In the genomic region with DNA sequence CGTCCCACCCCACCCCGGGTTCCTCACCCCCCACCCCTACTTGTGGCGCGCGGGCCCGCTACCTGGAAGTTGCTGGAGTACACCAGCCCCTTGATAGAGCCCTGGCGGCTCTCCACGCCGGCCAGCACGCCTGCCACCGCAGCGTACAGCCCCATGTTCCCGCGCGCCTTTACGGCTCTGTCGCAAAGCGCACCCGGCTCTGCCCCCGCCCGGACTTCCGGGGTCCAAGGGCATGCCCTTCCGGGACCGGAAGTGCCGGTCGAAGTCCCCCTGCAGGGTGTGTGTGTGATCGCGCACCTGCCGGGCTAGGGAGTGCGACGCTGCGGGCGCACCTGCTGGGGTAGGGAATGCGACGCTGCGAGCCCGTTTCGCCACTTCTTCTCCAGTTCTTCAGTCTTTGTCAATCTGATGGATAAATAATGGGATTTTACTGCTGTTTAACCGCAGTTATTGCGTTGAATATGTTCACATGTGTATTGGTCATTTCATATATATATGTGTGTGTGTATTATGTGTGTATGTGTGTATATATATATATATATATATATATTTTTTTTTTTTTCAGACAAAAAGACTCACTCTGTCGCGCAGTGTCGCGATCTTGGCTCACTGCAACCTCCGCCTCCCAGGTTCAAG, we compare ENCODE assay signal across 8 cellular contexts. TPM values are rescaled to one million over a fixed set of nuclear protein-coding genes. Genes with fewer than 3 reads are reported as not detected.
A peak's percentile ranks its signal among the peaks of the same experiment; 100 is the strongest.
DNase-seq lines count a peak whose midpoint lies in the region; ATAC-seq, FAIRE-seq and TF ChIP-seq lines count a peak whose summit lies in the region.
"Not testable (repeated sequence)": the region's sequence is repeated elsewhere in the genome, so short reads cannot be mapped to it uniquely, and the experiment has no call there.

No MANE protein-coding gene starts in this region.

- H3K36me3 Mint-ChIP-seq in IgD-negative memory B cell; activated T-cell treated with anti-CD3 and anti-CD28 coated beads, Interleukin-2, amount 50 U/mL, for 4 hours (ENCODE audit: insufficient read depth): not testable (repeated sequence)

- peak overlapping the region; percentile 55 to 92 (median 88) for H3K4me3 Mint-ChIP-seq in IgD-negative memory B cell
- peak overlapping the region; percentile 73 for H3K4me3 Mint-ChIP-seq in activated T-cell treated with anti-CD3 and anti-CD28 coated beads, Interleukin-2, amount 50 U/mL, for 4 hours

- intact Hi-C loops in endothelial cell of umbilical vein (cut with micrococcal nuclease), result not testable (repeated sequence)

- H3K36me3 ChIP-seq in endothelial cell of umbilical vein (ENCODE audit: control insufficient read depth in 2 of 2, extremely low read depth in 1 of 2, insufficient read depth in 2 of 2, low read length in 2 of 2); mesodermal cell (ENCODE audit: control insufficient read depth, insufficient read depth, low read length); suprapubic skin: not testable (repeated sequence)

- H3K4me1 ChIP-seq in endothelial cell of umbilical vein (ENCODE audit: control insufficient read depth, extremely low read depth, insufficient read depth, low read length); mesodermal cell (ENCODE audit: control insufficient read depth, insufficient read depth, low read length, poor library complexity, severe bottlenecking); suprapubic skin: not testable (repeated sequence)

- H2AFZ ChIP-seq in endothelial cell of umbilical vein (ENCODE audit: low read depth, low read length), result not testable (repeated sequence)

- peak overlapping the region in 1 of 3 donors; percentile 59 for H3K27ac Mint-ChIP-seq in IgD-negative memory B cell

- not testable (repeated sequence) for H4K20me1 ChIP-seq in endothelial cell of umbilical vein (replicated peaks; ENCODE audit: control insufficient read depth, extremely low read depth, insufficient read depth, low read length)

- H3K4me3 ChIP-seq in endothelial cell of umbilical vein (replicated peaks in 1 of 3; ENCODE audit: insufficient read depth in 1 of 3, low read depth in 1 of 3, low read length in 3 of 3) (peak overlapping the region in 1 of 3 experiments; percentile 19), mesodermal cell (ENCODE audit: extremely low read depth, insufficient read depth, low read length, poor library complexity, severe bottlenecking) (peak overlapping the region; percentile 18), suprapubic skin (peak overlapping the region; percentile 40)

- not testable (repeated sequence) for DNase-seq in GM12891 (ENCODE audit: insufficient read length, low spot score); activated T-cell treated with anti-CD3 and anti-CD28 coated beads, Interleukin-2, amount 50 U/mL, for 4 hours; endothelial cell of umbilical vein (ENCODE audit: low read depth, low spot score); suprapubic skin (ENCODE audit: low spot score in 2 of 2)

- peak; percentile 97 for FAIRE-seq in GM12891 (lab: Jason Lieb, UNC)
- peak; percentile 92 for FAIRE-seq in endothelial cell of umbilical vein (lab: Jason Lieb, UNC)

- ATAC-seq in GM21360 (IDR thresholded peaks at IDR 0.05; ENCODE audit: unreplicated experiment) (peak; percentile 80), HG02943 (IDR thresholded peaks at IDR 0.05; ENCODE audit: low read depth, unreplicated experiment) (peak; percentile 85)
- ATAC-seq in activated T-cell treated with anti-CD3 and anti-CD28 coated beads, Interleukin-2, amount 50 U/mL, for 4 hours, result peak; percentile 90 to 95

- not testable (repeated sequence) for TF ChIP-seq CTCF in endothelial cell of umbilical vein (IDR thresholded peaks at IDR 0.05; ENCODE audit: extremely low read depth in 1 of 2, insufficient read depth in 1 of 2, low read depth in 1 of 2, low read length in 2 of 2); suprapubic skin (IDR thresholded peaks at IDR 0.05)

- CTCF ChIA-PET in endothelial cell of umbilical vein (lab: Charles Lee), result not testable (repeated sequence)

- not testable (repeated sequence) for H3K9me3 Mint-ChIP-seq in IgD-negative memory B cell; activated T-cell treated with anti-CD3 and anti-CD28 coated beads, Interleukin-2, amount 50 U/mL, for 4 hours

- dilution Hi-C loops in endothelial cell of umbilical vein (cut with MboI; ENCODE audit: extremely low pct_ligation_motif_present, low sequenced_read_pairs), result not testable (repeated sequence)

- H3K27me3 ChIP-seq in endothelial cell of umbilical vein (ENCODE audit: control insufficient read depth in 2 of 2, insufficient read depth in 2 of 2, low read length in 2 of 2); suprapubic skin: not testable (repeated sequence)

- not testable (repeated sequence) for H3K79me2 ChIP-seq in endothelial cell of umbilical vein (ENCODE audit: control insufficient read depth, insufficient read depth, low read length)

- BruUV-seq in endothelial cell of umbilical vein (replicated peaks; lab: Mats Ljungman, UMichigan), result not testable (repeated sequence)

- H3K9ac ChIP-seq in endothelial cell of umbilical vein (replicated peaks; ENCODE audit: extremely low read depth, insufficient read depth, low read length), result not testable (repeated sequence)

- not testable (repeated sequence) for H3K4me2 ChIP-seq in endothelial cell of umbilical vein (ENCODE audit: insufficient read depth, low read length)

- not testable (repeated sequence) for H3K9me1 ChIP-seq in endothelial cell of umbilical vein (replicated peaks; ENCODE audit: control insufficient read depth, extremely low read depth, insufficient read depth, low read length)

- H3K27ac ChIP-seq in endothelial cell of umbilical vein (ENCODE audit: insufficient read depth, low read depth, low read length); mesodermal cell (ENCODE audit: low read depth, low read length, severe bottlenecking); suprapubic skin: not testable (repeated sequence)

- not testable (repeated sequence) for H3K4me1 Mint-ChIP-seq in IgD-negative memory B cell; activated T-cell treated with anti-CD3 and anti-CD28 coated beads, Interleukin-2, amount 50 U/mL, for 4 hours (ENCODE audit: low read depth)

- not testable (repeated sequence) for TF ChIP-seq POLR2A in GM12891 (IDR thresholded peaks at IDR 0.05; ENCODE audit: low read depth, low read length); endothelial cell of umbilical vein (IDR thresholded peaks at IDR 0.05; ENCODE audit: low read depth, low read length); suprapubic skin (IDR thresholded peaks at IDR 0.05)

- not testable (repeated sequence) for TF ChIP-seq EP300 in suprapubic skin (IDR thresholded peaks at IDR 0.05)

- not testable (repeated sequence) for H3K9me3 ChIP-seq in endothelial cell of umbilical vein (replicated peaks; ENCODE audit: control insufficient read depth, insufficient read depth, low read length); mesodermal cell (ENCODE audit: control insufficient read depth, low read length); suprapubic skin

- POLR2A ChIA-PET in endothelial cell of umbilical vein (lab: Charles Lee), result not testable (repeated sequence)

- H3K27me3 Mint-ChIP-seq in IgD-negative memory B cell; activated T-cell treated with anti-CD3 and anti-CD28 coated beads, Interleukin-2, amount 50 U/mL, for 4 hours (ENCODE audit: low read depth): not testable (repeated sequence)

- WGBS in mesodermal cell (ENCODE audit: insufficient coverage in 2 of 2), 2 experiments, result no CpG with 5 or more reads among the region's 45 CpGs
- WGBS in suprapubic skin, result 0% methylated on average over 3 of the region's 45 CpGs

RNA-seq across cellular contexts. Expression of a gene that starts 14.6 kb away (rescaled TPM):
- polyA plus RNA-seq in GM12891 (2012; ENCODE audit: low read depth, missing spikeins), result 0.32 TPM
- polyA plus RNA-seq in IgD-negative memory B cell (0.66 TPM), endothelial cell of umbilical vein (0.07 TPM in 1 of 2 replicates, not detected in the other)
- under 1 TPM in 2 of 3 donors, not detected in 1; 0.38 to 0.79 TPM for total RNA-seq in activated T-cell treated with anti-CD3 and anti-CD28 coated beads, Interleukin-2, amount 50 U/mL, for 4 hours
- total RNA-seq in endothelial cell of umbilical vein (0.58 TPM in 1 of 2 replicates, not detected in the other), suprapubic skin (not detected)
- not detected in 2 replicates for polyA plus RNA-seq in endothelial cell of umbilical vein (2011; cell fraction: cytosol; rRNA removed)
- polyA plus RNA-seq in endothelial cell of umbilical vein (2011; cell fraction: nucleus; rRNA removed), result 0.34 and 0.38 TPM in 2 replicates
- polyA plus RNA-seq in endothelial cell of umbilical vein (2012), result 0.47 TPM in 1 of 2 replicates, not detected in the other
- polyA minus RNA-seq in endothelial cell of umbilical vein, result not detected in 2 replicates
- polyA minus RNA-seq in endothelial cell of umbilical vein (2011; cell fraction: cytosol; rRNA and poly(A)+ RNA removed), result not detected
- polyA minus RNA-seq in endothelial cell of umbilical vein (2011; cell fraction: nucleus; rRNA and poly(A)+ RNA removed), result not detected in 2 replicates
- polyA plus RNA-seq in mesodermal cell (2013, experiment 1 of 2), result 0.88 TPM
- 0.56 TPM for polyA plus RNA-seq in mesodermal cell (2013, experiment 2 of 2)

RNA-seq across cellular contexts. Expression of a gene that starts 29.8 kb away (rescaled TPM):
- polyA plus RNA-seq in GM12891 (2012; ENCODE audit: low read depth, missing spikeins), result 29.1 TPM
- polyA plus RNA-seq in IgD-negative memory B cell (16.0 TPM), endothelial cell of umbilical vein (9.3 and 12.3 TPM in 2 replicates)
- 10 to 100 TPM; 77.5 to 93.4 (median 84.2) TPM for total RNA-seq in activated T-cell treated with anti-CD3 and anti-CD28 coated beads, Interleukin-2, amount 50 U/mL, for 4 hours
- total RNA-seq in endothelial cell of umbilical vein (46.8 and 47.8 TPM in 2 replicates), suprapubic skin (10 to 100 TPM; 23.4 to 38.2 (median 30.2) TPM)
- polyA plus RNA-seq in endothelial cell of umbilical vein (2011; cell fraction: cytosol; rRNA removed), result 13.7 and 14.7 TPM in 2 replicates
- polyA plus RNA-seq in endothelial cell of umbilical vein (2011; cell fraction: nucleus; rRNA removed), result 21.2 and 22.3 TPM in 2 replicates
- polyA plus RNA-seq in endothelial cell of umbilical vein (2012), result 23.7 and 25.9 TPM in 2 replicates
- 14.0 and 17.1 TPM in 2 replicates for polyA minus RNA-seq in endothelial cell of umbilical vein
- polyA minus RNA-seq in endothelial cell of umbilical vein (2011; cell fraction: cytosol; rRNA and poly(A)+ RNA removed), result 15.4 TPM
- 14.7 and 14.9 TPM in 2 replicates for polyA minus RNA-seq in endothelial cell of umbilical vein (2011; cell fraction: nucleus; rRNA and poly(A)+ RNA removed)
- polyA plus RNA-seq in mesodermal cell (2013, experiment 1 of 2), result 33.8 TPM
- 28.0 TPM for polyA plus RNA-seq in mesodermal cell (2013, experiment 2 of 2)
